1 cellular context compared by ENCODE assay signal in the genomic region with DNA sequence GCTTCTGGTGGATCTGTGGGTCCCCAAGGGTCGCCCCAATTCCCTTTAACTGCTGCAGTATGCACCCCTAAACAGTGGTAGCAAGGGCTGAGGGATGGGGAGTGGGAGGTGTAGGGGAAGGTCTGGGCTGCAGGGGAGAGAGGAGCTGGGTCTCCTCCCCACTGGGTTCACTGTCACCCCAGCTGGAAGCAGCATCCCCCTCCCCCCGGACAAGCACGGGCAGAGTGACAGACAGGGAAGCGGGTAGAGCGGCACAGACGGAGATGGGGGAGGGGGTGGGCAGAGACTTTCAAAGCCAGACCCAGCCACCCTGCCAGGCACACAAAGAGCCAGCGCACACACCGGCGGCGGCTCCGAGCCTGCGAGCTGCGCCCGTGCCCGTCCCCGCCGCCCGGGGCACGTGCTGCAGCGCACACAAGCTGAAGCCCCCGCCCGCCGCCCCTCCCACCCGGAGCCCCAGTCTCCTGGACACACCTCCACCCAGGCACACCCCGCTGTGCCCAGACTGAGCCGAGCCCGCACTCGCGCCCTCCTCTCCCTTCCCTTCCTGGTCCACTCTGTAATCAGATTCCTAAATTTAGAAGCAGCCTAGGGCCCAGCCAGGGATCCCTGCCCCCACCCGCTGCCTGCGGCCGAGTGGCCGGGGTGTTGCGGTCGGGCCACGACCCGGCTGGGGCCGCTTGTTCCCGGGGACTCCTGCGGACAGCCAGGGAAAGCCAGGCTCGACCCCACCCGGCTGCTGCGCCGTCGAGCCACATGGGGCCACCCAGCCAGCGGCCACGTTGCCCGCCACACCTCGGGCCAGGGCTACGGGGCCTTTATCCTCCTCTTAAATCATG.
TF ChIP-seq lines count a peak whose summit lies in the region.

No MANE protein-coding gene starts in this region.

TF ChIP-seq in HEK293, 187 proteins besides CTCF, POLR2A, EP300 and RAD21 (continued from another document and continues in another):
- TF ChIP-seq, protein P1, sequence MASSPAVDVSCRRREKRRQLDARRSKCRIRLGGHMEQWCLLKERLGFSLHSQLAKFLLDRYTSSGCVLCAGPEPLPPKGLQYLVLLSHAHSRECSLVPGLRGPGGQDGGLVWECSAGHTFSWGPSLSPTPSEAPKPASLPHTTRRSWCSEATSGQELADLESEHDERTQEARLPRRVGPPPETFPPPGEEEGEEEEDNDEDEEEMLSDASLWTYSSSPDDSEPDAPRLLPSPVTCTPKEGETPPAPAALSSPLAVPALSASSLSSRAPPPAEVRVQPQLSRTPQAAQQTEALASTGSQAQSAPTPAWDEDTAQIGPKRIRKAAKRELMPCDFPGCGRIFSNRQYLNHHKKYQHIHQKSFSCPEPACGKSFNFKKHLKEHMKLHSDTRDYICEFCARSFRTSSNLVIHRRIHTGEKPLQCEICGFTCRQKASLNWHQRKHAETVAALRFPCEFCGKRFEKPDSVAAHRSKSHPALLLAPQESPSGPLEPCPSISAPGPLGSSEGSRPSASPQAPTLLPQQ (tag by site-specific recombination; IDR thresholded peaks at IDR 0.05): no peak
- TF ChIP-seq, protein P2, sequence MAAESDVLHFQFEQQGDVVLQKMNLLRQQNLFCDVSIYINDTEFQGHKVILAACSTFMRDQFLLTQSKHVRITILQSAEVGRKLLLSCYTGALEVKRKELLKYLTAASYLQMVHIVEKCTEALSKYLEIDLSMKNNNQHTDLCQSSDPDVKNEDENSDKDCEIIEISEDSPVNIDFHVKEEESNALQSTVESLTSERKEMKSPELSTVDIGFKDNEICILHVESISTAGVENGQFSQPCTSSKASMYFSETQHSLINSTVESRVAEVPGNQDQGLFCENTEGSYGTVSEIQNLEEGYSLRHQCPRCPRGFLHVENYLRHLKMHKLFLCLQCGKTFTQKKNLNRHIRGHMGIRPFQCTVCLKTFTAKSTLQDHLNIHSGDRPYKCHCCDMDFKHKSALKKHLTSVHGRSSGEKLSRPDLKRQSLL (tag by site-specific recombination; IDR thresholded peaks at IDR 0.05): no peak
- TF ChIP-seq ZNF76 (tag by site-specific recombination; IDR thresholded peaks at IDR 0.05; ENCODE audit: borderline replicate concordance, low read depth) (no peak), ZNF792 (tag by site-specific recombination; IDR thresholded peaks at IDR 0.05) (no peak), KLF1 (tag by site-specific recombination; IDR thresholded peaks at IDR 0.05) (peak; percentile 48; the same call in 1 of the 2 replicates), ZNF354C (tag by site-specific recombination; IDR thresholded peaks at IDR 0.05; ENCODE audit: borderline replicate concordance, low read depth) (no peak), ZNF624 (tag by site-specific recombination; IDR thresholded peaks at IDR 0.05) (no peak), ZSCAN30 (tag by site-specific recombination; IDR thresholded peaks at IDR 0.05) (peak; percentile 76), REPIN1 (tag by site-specific recombination; IDR thresholded peaks at IDR 0.05; ENCODE audit: low read depth) (no peak), MZF1 (tag by site-specific recombination; IDR thresholded peaks at IDR 0.05; ENCODE audit: borderline replicate concordance) (no peak), ZNF157 (tag by site-specific recombination; IDR thresholded peaks at IDR 0.05) (no peak), ZBTB17 (tag by site-specific recombination; IDR thresholded peaks at IDR 0.05) (peak; percentile 50; the same call in 1 of the 2 replicates), ZNF658 (tag by site-specific recombination; IDR thresholded peaks at IDR 0.05) (no peak), SCRT2 (tag by site-specific recombination; IDR thresholded peaks at IDR 0.05) (no peak), ZFP3 (tag by site-specific recombination; IDR thresholded peaks at IDR 0.05; ENCODE audit: low read depth) (no peak), SP7 (tag by site-specific recombination; IDR thresholded peaks at IDR 0.05) (no peak), ZNF138 (tag by site-specific recombination; IDR thresholded peaks at IDR 0.05; ENCODE audit: borderline replicate concordance) (no peak), ZNF132 (tag by site-specific recombination; IDR thresholded peaks at IDR 0.05; ENCODE audit: borderline replicate concordance) (no peak), ZNF146 (tag by site-specific recombination; IDR thresholded peaks at IDR 0.05) (no peak), GLI4 (tag by site-specific recombination; IDR thresholded peaks at IDR 0.05) (no peak), ZNF140 (tag by site-specific recombination; IDR thresholded peaks at IDR 0.05) (no peak), ZBTB48 (tag by site-specific recombination; IDR thresholded peaks at IDR 0.05) (no peak), ZNF202 (tag by site-specific recombination; IDR thresholded peaks at IDR 0.05; ENCODE audit: borderline replicate concordance) (no peak), ZNF843 (tag by site-specific recombination; IDR thresholded peaks at IDR 0.05) (no peak), IKZF3 (tag by site-specific recombination; IDR thresholded peaks at IDR 0.05) (no peak), ZNF324 (tag by site-specific recombination; IDR thresholded peaks at IDR 0.05) (no peak), BCL11A (tag by site-specific recombination; IDR thresholded peaks at IDR 0.05; ENCODE audit: low read depth) (no peak), ZNF785 (tag by site-specific recombination; IDR thresholded peaks at IDR 0.05) (no peak), ZNF394 (tag by site-specific recombination; IDR thresholded peaks at IDR 0.05; ENCODE audit: borderline replicate concordance) (no peak), ZNF19 (tag by site-specific recombination; IDR thresholded peaks at IDR 0.05; ENCODE audit: low read depth) (no peak), ZNF239 (tag by site-specific recombination; IDR thresholded peaks at IDR 0.05) (no peak), ZNF23 (tag by site-specific recombination; IDR thresholded peaks at IDR 0.05; ENCODE audit: borderline replicate concordance) (no peak), ZNF530 (tag by site-specific recombination; IDR thresholded peaks at IDR 0.05; ENCODE audit: low read depth) (no peak), ZNF211 (tag by site-specific recombination; IDR thresholded peaks at IDR 0.05; ENCODE audit: low read depth) (no peak), ZNF660 (tag by site-specific recombination; IDR thresholded peaks at IDR 0.05) (no peak), ZFP37 (tag by site-specific recombination; IDR thresholded peaks at IDR 0.05) (no peak), ZNF596 (tag by site-specific recombination; IDR thresholded peaks at IDR 0.05) (no peak)
- TF ChIP-seq, protein P3, sequence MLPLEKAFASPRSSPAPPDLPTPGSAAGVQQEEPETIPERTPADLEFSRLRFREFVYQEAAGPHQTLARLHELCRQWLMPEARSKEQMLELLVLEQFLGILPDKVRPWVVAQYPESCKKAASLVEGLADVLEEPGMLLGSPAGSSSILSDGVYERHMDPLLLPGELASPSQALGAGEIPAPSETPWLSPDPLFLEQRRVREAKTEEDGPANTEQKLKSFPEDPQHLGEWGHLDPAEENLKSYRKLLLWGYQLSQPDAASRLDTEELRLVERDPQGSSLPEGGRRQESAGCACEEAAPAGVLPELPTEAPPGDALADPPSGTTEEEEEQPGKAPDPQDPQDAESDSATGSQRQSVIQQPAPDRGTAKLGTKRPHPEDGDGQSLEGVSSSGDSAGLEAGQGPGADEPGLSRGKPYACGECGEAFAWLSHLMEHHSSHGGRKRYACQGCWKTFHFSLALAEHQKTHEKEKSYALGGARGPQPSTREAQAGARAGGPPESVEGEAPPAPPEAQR (tag by site-specific recombination; IDR thresholded peaks at IDR 0.05): no peak
- TF ChIP-seq, protein P4, sequence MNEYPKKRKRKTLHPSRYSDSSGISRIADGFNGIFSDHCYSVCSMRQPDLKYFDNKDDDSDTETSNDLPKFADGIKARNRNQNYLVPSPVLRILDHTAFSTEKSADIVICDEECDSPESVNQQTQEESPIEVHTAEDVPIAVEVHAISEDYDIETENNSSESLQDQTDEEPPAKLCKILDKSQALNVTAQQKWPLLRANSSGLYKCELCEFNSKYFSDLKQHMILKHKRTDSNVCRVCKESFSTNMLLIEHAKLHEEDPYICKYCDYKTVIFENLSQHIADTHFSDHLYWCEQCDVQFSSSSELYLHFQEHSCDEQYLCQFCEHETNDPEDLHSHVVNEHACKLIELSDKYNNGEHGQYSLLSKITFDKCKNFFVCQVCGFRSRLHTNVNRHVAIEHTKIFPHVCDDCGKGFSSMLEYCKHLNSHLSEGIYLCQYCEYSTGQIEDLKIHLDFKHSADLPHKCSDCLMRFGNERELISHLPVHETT (tag by site-specific recombination; IDR thresholded peaks at IDR 0.05): no peak
- TF ChIP-seq, protein P5, sequence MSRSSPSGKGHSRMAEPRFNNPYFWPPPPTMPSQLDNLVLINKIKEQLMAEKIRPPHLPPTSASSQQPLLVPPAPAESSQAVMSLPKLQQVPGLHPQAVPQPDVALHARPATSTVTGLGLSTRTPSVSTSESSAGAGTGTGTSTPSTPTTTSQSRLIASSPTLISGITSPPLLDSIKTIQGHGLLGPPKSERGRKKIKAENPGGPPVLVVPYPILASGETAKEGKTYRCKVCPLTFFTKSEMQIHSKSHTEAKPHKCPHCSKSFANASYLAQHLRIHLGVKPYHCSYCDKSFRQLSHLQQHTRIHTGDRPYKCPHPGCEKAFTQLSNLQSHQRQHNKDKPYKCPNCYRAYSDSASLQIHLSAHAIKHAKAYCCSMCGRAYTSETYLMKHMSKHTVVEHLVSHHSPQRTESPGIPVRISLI (tag by site-specific recombination; IDR thresholded peaks at IDR 0.05): no peak
- TF ChIP-seq, protein P6, sequence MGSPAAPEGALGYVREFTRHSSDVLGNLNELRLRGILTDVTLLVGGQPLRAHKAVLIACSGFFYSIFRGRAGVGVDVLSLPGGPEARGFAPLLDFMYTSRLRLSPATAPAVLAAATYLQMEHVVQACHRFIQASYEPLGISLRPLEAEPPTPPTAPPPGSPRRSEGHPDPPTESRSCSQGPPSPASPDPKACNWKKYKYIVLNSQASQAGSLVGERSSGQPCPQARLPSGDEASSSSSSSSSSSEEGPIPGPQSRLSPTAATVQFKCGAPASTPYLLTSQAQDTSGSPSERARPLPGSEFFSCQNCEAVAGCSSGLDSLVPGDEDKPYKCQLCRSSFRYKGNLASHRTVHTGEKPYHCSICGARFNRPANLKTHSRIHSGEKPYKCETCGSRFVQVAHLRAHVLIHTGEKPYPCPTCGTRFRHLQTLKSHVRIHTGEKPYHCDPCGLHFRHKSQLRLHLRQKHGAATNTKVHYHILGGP (tag by site-specific recombination; IDR thresholded peaks at IDR 0.05): no peak
- TF ChIP-seq, protein P7, sequence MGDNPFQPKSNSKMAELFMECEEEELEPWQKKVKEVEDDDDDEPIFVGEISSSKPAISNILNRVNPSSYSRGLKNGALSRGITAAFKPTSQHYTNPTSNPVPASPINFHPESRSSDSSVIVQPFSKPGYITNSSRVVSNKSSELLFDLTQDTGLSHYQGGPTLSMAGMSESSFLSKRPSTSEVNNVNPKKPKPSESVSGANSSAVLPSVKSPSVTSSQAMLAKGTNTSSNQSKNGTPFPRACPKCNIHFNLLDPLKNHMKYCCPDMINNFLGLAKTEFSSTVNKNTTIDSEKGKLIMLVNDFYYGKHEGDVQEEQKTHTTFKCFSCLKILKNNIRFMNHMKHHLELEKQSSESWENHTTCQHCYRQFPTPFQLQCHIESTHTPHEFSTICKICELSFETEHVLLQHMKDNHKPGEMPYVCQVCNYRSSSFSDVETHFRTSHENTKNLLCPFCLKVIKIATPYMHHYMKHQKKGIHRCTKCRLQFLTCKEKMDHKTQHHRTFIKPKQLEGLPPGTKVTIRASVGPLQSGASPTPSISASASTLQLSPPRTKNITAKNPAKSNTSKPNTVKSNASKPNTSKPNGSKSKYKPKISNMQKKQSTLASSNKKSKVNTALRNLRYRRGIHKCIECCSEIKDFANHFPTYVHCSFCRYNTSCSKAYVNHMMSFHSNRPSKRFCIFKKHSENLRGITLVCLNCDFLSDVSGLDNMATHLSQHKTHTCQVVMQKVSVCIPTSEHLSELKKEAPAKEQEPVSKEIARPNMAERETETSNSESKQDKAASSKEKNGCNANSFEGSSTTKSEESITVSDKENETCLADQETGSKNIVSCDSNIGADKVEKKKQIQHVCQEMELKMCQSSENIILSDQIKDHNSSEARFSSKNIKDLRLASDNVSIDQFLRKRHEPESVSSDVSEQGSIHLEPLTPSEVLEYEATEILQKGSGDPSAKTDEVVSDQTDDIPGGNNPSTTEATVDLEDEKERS (tag by site-specific recombination; IDR thresholded peaks at IDR 0.05): no peak
- TF ChIP-seq, protein P8, sequence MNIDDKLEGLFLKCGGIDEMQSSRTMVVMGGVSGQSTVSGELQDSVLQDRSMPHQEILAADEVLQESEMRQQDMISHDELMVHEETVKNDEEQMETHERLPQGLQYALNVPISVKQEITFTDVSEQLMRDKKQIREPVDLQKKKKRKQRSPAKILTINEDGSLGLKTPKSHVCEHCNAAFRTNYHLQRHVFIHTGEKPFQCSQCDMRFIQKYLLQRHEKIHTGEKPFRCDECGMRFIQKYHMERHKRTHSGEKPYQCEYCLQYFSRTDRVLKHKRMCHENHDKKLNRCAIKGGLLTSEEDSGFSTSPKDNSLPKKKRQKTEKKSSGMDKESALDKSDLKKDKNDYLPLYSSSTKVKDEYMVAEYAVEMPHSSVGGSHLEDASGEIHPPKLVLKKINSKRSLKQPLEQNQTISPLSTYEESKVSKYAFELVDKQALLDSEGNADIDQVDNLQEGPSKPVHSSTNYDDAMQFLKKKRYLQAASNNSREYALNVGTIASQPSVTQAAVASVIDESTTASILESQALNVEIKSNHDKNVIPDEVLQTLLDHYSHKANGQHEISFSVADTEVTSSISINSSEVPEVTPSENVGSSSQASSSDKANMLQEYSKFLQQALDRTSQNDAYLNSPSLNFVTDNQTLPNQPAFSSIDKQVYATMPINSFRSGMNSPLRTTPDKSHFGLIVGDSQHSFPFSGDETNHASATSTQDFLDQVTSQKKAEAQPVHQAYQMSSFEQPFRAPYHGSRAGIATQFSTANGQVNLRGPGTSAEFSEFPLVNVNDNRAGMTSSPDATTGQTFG (tag by site-specific recombination; IDR thresholded peaks at IDR 0.05; ENCODE audit: borderline replicate concordance): no peak
- TF ChIP-seq, protein P9, sequence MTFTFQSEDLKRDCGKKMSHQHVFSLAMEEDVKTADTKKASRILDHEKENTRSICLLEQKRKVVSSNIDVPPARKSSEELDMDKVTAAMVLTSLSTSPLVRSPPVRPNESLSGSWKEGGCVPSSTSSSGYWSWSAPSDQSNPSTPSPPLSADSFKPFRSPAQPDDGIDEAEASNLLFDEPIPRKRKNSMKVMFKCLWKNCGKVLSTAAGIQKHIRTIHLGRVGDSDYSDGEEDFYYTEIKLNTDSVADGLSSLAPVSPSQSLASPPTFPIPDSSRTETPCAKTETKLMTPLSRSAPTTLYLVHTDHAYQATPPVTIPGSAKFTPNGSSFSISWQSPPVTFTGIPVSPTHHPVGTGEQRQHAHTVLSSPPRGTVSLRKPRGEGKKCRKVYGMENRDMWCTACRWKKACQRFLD (tag by site-specific recombination; IDR thresholded peaks at IDR 0.05): no peak
